10 cellular contexts compared by ENCODE assay signal in the genomic region with DNA sequence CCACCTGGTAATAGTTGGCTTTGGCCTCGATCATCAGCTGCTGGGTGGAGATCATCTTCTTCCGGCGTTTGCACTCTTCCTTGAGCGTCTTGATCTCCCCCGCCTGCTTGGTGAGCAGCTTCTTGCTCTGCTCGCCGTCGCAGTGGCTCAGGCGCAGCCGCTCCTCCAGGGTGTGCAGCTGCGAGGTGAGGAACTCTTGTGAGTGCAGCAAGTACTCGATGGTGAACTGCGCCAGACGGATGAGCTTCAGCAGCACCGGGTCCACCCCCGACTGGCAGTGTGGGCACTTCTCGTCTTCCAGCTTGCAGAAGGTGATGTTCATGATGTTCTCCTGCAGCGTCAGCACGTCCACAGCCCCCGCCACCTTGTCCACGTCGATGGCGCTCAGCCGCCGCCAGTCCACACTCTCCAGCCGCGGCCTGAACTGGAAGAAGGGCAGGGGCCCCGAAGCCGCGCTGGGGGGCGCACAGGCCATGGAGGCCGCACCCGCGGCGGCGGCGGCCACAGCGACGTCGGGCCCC. TPM values are rescaled to one million over a fixed set of nuclear protein-coding genes. Genes with fewer than 3 reads are reported as not detected.
DNase-seq lines count a peak whose midpoint lies in the region; ATAC-seq and TF ChIP-seq lines count a peak whose summit lies in the region.
"Had no signal": no experiment of that assay in that cellular context is flagged by ENCODE, and none has a peak within 500 bp of the region (broad histone marks: within the 10 kb centered on the region; RNA-seq: fewer than 3 reads in every experiment).

No MANE protein-coding gene starts in this region.

- H3K9me3 ChIP-seq in lower lobe of right lung: no peaks in the 10 kb centered on the region
- no peaks in the 10 kb centered on the region for H3K9me3 ChIP-seq in thoracic aorta

- H3K27ac ChIP-seq in lower lobe of right lung (no peak overlapping the region), thoracic aorta (no peak overlapping the region)

- H3K36me3 ChIP-seq in lower lobe of right lung (no peaks in the 10 kb centered on the region), thoracic aorta (no peaks in the 10 kb centered on the region)

- peak; percentile 64 for DNase-seq in NCI-H1105 treated with DMSO at 0.1 percent for 48 hours (lab: John Stamatoyannopoulos, UW)
- DNase-seq in ecto neural progenitor cell (ENCODE audit: low spot score): peak; percentile 59
- no peak for DNase-seq in lower lobe of right lung
- DNase-seq in thoracic aorta (ENCODE audit: low spot score): no peak
- no peak for DNase-seq in SW 1271 (lab: John Stamatoyannopoulos, UW)
- DNase-seq in OCI-M2 (lab: John Stamatoyannopoulos, UW; ENCODE audit: unreplicated experiment): no peak
- DNase-seq in mucosa of gallbladder (ENCODE audit: low spot score): no peak
- no peak for DNase-seq in NCI-H345 treated with DMSO at 0.1 percent for 48 hours (lab: John Stamatoyannopoulos, UW; ENCODE audit: unreplicated experiment)
- DNase-seq: activated CD4-positive, alpha-beta T cell treated with anti-CD3 and anti-CD28 coated beads, Interleukin-2, amount 50 U/mL, for 48 hours; effector memory CD8-positive, alpha-beta T cell had no signal

- peaks cover 28% of the 10 kb centered on the region for H3K4me1 ChIP-seq in lower lobe of right lung
- H3K4me1 ChIP-seq in thoracic aorta (ENCODE audit: control insufficient read depth in 1 of 2, low read depth in 2 of 2): peaks cover 9 to 21% of the 10 kb centered on the region in 2 donors

- H3K4me3 ChIP-seq in lower lobe of right lung (peak overlapping the region; percentile 43), thoracic aorta (peak overlapping the region; percentile 77)

- intact Hi-C loops in lower lobe of right lung (cut with DNase I): no loop called here

- TF ChIP-seq CTCF in lower lobe of right lung (IDR thresholded peaks at IDR 0.05): no peak
- no peak for TF ChIP-seq CTCF in thoracic aorta (IDR thresholded peaks at IDR 0.05)

- ATAC-seq in lower lobe of right lung (peak; percentile 19 to 20), thoracic aorta (ENCODE audit: insufficient number of reproducible peaks, low FRiP score, low read depth) (no peak)
- ATAC-seq: effector memory CD8-positive, alpha-beta T cell had no signal

- H3K27me3 ChIP-seq in lower lobe of right lung (ENCODE audit: low read depth) (peaks cover 44% of the 10 kb centered on the region), thoracic aorta (replicated peaks; ENCODE audit: insufficient read depth) (no peaks in the 10 kb centered on the region)

RNA-seq across cellular contexts. Expression of a gene that starts 3.2 kb away (rescaled TPM):
- 9.0 TPM for total RNA-seq in lower lobe of right lung
- 10 to 100 TPM; 24.5 to 26.0 TPM for total RNA-seq in thoracic aorta
- 17.8 TPM for total RNA-seq in mucosa of gallbladder

RNA-seq across cellular contexts. Expression of a gene that starts 35.6 kb away (rescaled TPM):
- total RNA-seq in lower lobe of right lung: 56.7 TPM
- total RNA-seq in thoracic aorta: 10 to 100 TPM; 63.4 to 90.1 TPM
- total RNA-seq in mucosa of gallbladder: 76.5 TPM

Comparison
In these comparisons a context has a peak if more than half of its experiments do, and no peak if none do; other contexts are left out.
1. DNase-seq: peak in NCI-H1105 treated with DMSO at 0.1 percent for 48 hours (single experiment) and ecto neural progenitor cell (single experiment); none in lower lobe of right lung (single experiment), thoracic aorta (single experiment), SW 1271 (0 of 2), OCI-M2 (single experiment), mucosa of gallbladder (single experiment) and NCI-H345 treated with DMSO at 0.1 percent for 48 hours (single experiment).